Comparison of ENCODE assay signal across 33 cellular contexts in the genomic region with DNA sequence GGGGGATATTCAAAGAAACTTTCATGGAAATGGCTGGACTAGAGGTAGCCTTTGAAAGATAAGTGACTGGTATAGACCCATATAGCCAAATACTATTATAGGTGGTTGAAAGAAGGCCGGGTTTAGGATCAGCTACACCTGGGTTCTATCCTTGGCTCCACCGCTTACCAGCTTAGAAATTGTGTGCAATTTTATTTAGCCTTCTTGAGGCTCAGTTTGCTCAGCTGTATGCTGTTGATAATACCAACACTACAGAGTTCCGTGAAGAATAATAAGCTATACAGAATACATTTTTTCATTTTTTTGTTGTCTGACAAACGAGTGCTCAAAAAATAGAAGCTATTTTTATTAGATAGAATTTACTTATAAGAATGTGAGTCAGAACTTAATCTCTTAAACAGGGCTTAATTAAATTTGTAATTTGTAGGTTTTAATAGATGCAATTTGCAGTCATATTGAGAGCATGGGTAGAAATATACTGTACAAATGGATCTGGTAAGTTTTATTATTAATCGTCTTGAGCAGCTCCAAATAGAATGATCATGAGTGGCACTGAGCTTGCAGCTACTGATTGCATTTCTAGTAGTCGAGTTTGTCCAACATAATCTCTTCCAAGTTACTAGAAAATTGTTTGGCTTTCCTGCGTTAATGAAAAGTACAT.
"Had no signal": no experiment of that assay in that cellular context is flagged by ENCODE, and none has a peak within 500 bp of the region (broad histone marks: within the 10 kb centered on the region; RNA-seq: fewer than 3 reads in every experiment).

No MANE protein-coding gene starts in this region.

- FAIRE-seq: TTC549 had no signal

- H3K27ac Mint-ChIP-seq: activated CD4-positive, alpha-beta T cell treated with anti-CD3 and anti-CD28 coated beads, Interleukin-2, amount 10 ng/mL, durations not matched to agents 24 days and 14 days; activated CD8-positive, alpha-beta T cell treated with anti-CD3 and anti-CD28 coated beads for 36 hours; activated naive CD8-positive, alpha-beta T cell treated with anti-CD3 and anti-CD28 coated beads for 36 hours; activated T-cell treated with anti-CD3 and anti-CD28 coated beads, Interleukin-2, amount 50 U/mL, for 72 hours; activated T-helper 17 cell treated with anti-CD3 and anti-CD28 coated beads, Interleukin-2, amount 50 U/mL, for 72 hours; T-helper 1 cell treated with Interleukin-12 subunit alpha and Interleukin-12 subunit beta and Interleukin-4 antibody, amounts not matched to agents 30 μg/mL and 1 μg/mL, for 36 hours; T-helper 2 cell treated with Interferon-gamma antibody and Interleukin-4, amounts not matched to agents 5 μg/mL and 100 μg/mL, for 36 hours had no signal

- DNase-seq: activated CD4-positive, alpha-beta T cell treated with anti-CD3 and anti-CD28 coated beads, Interleukin-2, amount 10 ng/mL, durations not matched to agents 24 days and 14 days; activated CD4-positive, alpha-beta T cell treated with anti-CD3 and anti-CD28 coated beads, Interleukin-2, amount 50 U/mL, for 4 hours; activated CD8-positive, alpha-beta T cell treated with anti-CD3 and anti-CD28 coated beads for 36 hours; activated effector memory CD4-positive, alpha-beta T cell treated with anti-CD3 and anti-CD28 coated beads, Interleukin-2, amount 50 U/mL, for 16 hours; activated naive CD4-positive, alpha-beta T cell; activated naive CD4-positive, alpha-beta T cell treated with anti-CD3 and anti-CD28 coated beads, Interleukin-2, amount 50 U/mL, for 16 hours; activated naive CD8-positive, alpha-beta T cell treated with anti-CD3 and anti-CD28 coated beads for 36 hours; activated T-cell treated with anti-CD3 and anti-CD28 coated beads, Interleukin-2, amount 50 U/mL, for 1 hour; activated T-cell treated with anti-CD3 and anti-CD28 coated beads, Interleukin-2, amount 50 U/mL, for 72 hours; amniotic stem cell; aorta; Kasumi-1; KG1; MG63; NCI-H1048; NCI-H1417 treated with DMSO at 0.1 percent for 48 hours; NCI-H187 treated with DMSO at 0.1 percent for 48 hours; NCI-H2081 treated with DMSO at 0.1 percent for 48 hours; NCI-H226; NCI-H446 treated with DMSO at 0.1 percent for 48 hours; NCI-H524; NK-92 treated with Interleukin-12 subunit alpha and Interleukin-12 subunit beta, amount 100 ng/mL, for 24 hours; PC-3; Peyer's patch; RPMI8226; SHP77 treated with DMSO at 0.1 percent for 48 hours had no signal

- H3K36me3 ChIP-seq: cardiac muscle cell, MG63, Peyer's patch, SJSA1 had no signal

- ATAC-seq: activated CD8-positive, alpha-beta T cell treated with anti-CD3 and anti-CD28 coated beads for 36 hours; activated T-cell treated with anti-CD3 and anti-CD28 coated beads, Interleukin-2, amount 50 U/mL, for 72 hours; activated T-helper 17 cell treated with anti-CD3 and anti-CD28 coated beads, Interleukin-2, amount 50 U/mL, for 72 hours; PC-3 had no signal

- H3K4me1 Mint-ChIP-seq: activated CD4-positive, alpha-beta T cell treated with anti-CD3 and anti-CD28 coated beads, Interleukin-2, amount 10 ng/mL, durations not matched to agents 24 days and 14 days; activated naive CD8-positive, alpha-beta T cell treated with anti-CD3 and anti-CD28 coated beads for 36 hours; activated T-helper 17 cell treated with anti-CD3 and anti-CD28 coated beads, Interleukin-2, amount 50 U/mL, for 72 hours; central memory CD8-positive, alpha-beta T cell had no signal

- H3K4me3 ChIP-seq: cardiac muscle cell, MG63, Peyer's patch, SJSA1 had no signal

- H3K9me3 ChIP-seq: MG63, Peyer's patch, SJSA1 had no signal

- H3K27ac ChIP-seq: cardiac muscle cell, Peyer's patch, SJSA1 had no signal

- H3K4me1 ChIP-seq: Peyer's patch, SJSA1 had no signal

- H3K4me3 Mint-ChIP-seq: activated CD4-positive, alpha-beta T cell treated with anti-CD3 and anti-CD28 coated beads, Interleukin-2, amount 10 ng/mL, durations not matched to agents 24 days and 14 days; activated CD8-positive, alpha-beta T cell treated with anti-CD3 and anti-CD28 coated beads for 36 hours; activated naive CD8-positive, alpha-beta T cell treated with anti-CD3 and anti-CD28 coated beads for 36 hours; activated T-cell treated with anti-CD3 and anti-CD28 coated beads, Interleukin-2, amount 50 U/mL, for 72 hours; activated T-helper 17 cell treated with anti-CD3 and anti-CD28 coated beads, Interleukin-2, amount 50 U/mL, for 72 hours; central memory CD8-positive, alpha-beta T cell; T-helper 1 cell treated with Interleukin-12 subunit alpha and Interleukin-12 subunit beta and Interleukin-4 antibody, amounts not matched to agents 30 μg/mL and 1 μg/mL, for 36 hours; T-helper 2 cell treated with Interferon-gamma antibody and Interleukin-4, amounts not matched to agents 5 μg/mL and 100 μg/mL, for 36 hours had no signal

- H3K27me3 ChIP-seq: cardiac muscle cell, MG63, Peyer's patch, SJSA1 had no signal

- H3K9me3 Mint-ChIP-seq: activated CD4-positive, alpha-beta T cell treated with anti-CD3 and anti-CD28 coated beads, Interleukin-2, amount 10 ng/mL, durations not matched to agents 24 days and 14 days; activated CD8-positive, alpha-beta T cell treated with anti-CD3 and anti-CD28 coated beads for 36 hours; activated naive CD8-positive, alpha-beta T cell treated with anti-CD3 and anti-CD28 coated beads for 36 hours; activated T-cell treated with anti-CD3 and anti-CD28 coated beads, Interleukin-2, amount 50 U/mL, for 72 hours; activated T-helper 17 cell treated with anti-CD3 and anti-CD28 coated beads, Interleukin-2, amount 50 U/mL, for 72 hours; central memory CD8-positive, alpha-beta T cell; T-helper 1 cell treated with Interleukin-12 subunit alpha and Interleukin-12 subunit beta and Interleukin-4 antibody, amounts not matched to agents 30 μg/mL and 1 μg/mL, for 36 hours; T-helper 2 cell treated with Interferon-gamma antibody and Interleukin-4, amounts not matched to agents 5 μg/mL and 100 μg/mL, for 36 hours had no signal

- H3K27me3 Mint-ChIP-seq: activated CD4-positive, alpha-beta T cell treated with anti-CD3 and anti-CD28 coated beads, Interleukin-2, amount 10 ng/mL, durations not matched to agents 24 days and 14 days; activated CD8-positive, alpha-beta T cell treated with anti-CD3 and anti-CD28 coated beads for 36 hours; activated naive CD8-positive, alpha-beta T cell treated with anti-CD3 and anti-CD28 coated beads for 36 hours; activated T-helper 17 cell treated with anti-CD3 and anti-CD28 coated beads, Interleukin-2, amount 50 U/mL, for 72 hours; central memory CD8-positive, alpha-beta T cell had no signal

- H3K36me3 Mint-ChIP-seq: activated naive CD8-positive, alpha-beta T cell treated with anti-CD3 and anti-CD28 coated beads for 36 hours had no signal
